In genomic region chr11:123577081-123577598, GRCh38 we compare ENCODE assay signal across 8 cellular contexts.
DNase-seq lines count a peak whose midpoint lies in the region; ATAC-seq and TF ChIP-seq lines count a peak whose summit lies in the region.

No MANE protein-coding gene starts in this region.

- intact Hi-C loops in mucosa of descending colon (cut with DNase I, micrococcal nuclease), result loop anchor here in 1 of 2 donors (2.0 kb wide), 1 partner anchor 68 kb away; no protein-coding TSS in a partner anchor

- no peaks in the 10 kb centered on the region for H3K27me3 ChIP-seq in endodermal cell (ENCODE audit: control insufficient read depth, insufficient read depth, low read length, poor library complexity, severe bottlenecking)

- peak; percentile 6 for DNase-seq in NCI-H510A treated with DMSO at 0.1 percent for 48 hours (lab: John Stamatoyannopoulos, UW)
- no peak for DNase-seq in NCI-H510A (lab: John Stamatoyannopoulos, UW)
- DNase-seq in NCI-H69 (lab: John Stamatoyannopoulos, UW), result peak; percentile 81
- peak; percentile 55 for DNase-seq in activated T-cell treated with anti-CD3 and anti-CD28 coated beads for 1 hour (ENCODE audit: low read depth)
- peak; percentile 94 for DNase-seq in endodermal cell
- peak in 2 of 3 donors; percentile 80 to 81 for DNase-seq in mucosa of descending colon
- peak; percentile 47 for DNase-seq in stimulated activated CD8-positive, alpha-beta memory T cell treated with anti-CD3 and anti-CD28 coated beads, Interleukin-7, amount 100 ng/mL, for 24 hours (ENCODE audit: low read depth)

- TF ChIP-seq CTCF in endodermal cell (conservative IDR thresholded peaks at IDR 0.05), result peak; percentile 95
- TF ChIP-seq CTCF in mucosa of descending colon (IDR thresholded peaks at IDR 0.05), result peak; percentile 75

- H3K9ac ChIP-seq in endodermal cell (ENCODE audit: extremely low read depth, low read length, poor library complexity, severe bottlenecking), result no peak overlapping the region

- H3K36me3 ChIP-seq in endodermal cell (ENCODE audit: control insufficient read depth, insufficient read depth, low read length) (peaks cover 26% of the 10 kb centered on the region), mucosa of descending colon (ENCODE audit: low read depth) (no peaks in the 10 kb centered on the region)

- no peak overlapping the region for H3K27ac Mint-ChIP-seq in endodermal cell

- ATAC-seq in HG02885 (IDR thresholded peaks at IDR 0.05; ENCODE audit: poor library complexity, unreplicated experiment), result peak; percentile 69
- peak; percentile 68 for ATAC-seq in mucosa of descending colon

- H3K4me3 ChIP-seq in endodermal cell (ENCODE audit: low read length), result no peak overlapping the region
- no peak overlapping the region for H3K4me3 ChIP-seq in mucosa of descending colon

- H3K27me3 Mint-ChIP-seq in endodermal cell (ENCODE audit: insufficient read depth), result peaks cover 14% of the 10 kb centered on the region

- no peak overlapping the region for H3K4me3 Mint-ChIP-seq in endodermal cell

- 66 to 71% methylated on average over 24 to 37 of the region's 37 CpGs for WGBS in endodermal cell (ENCODE audit: insufficient coverage in 1 of 2, insufficient read length in 1 of 2), 2 experiments

- no peaks in the 10 kb centered on the region for H3K9me3 ChIP-seq in endodermal cell (ENCODE audit: control insufficient read depth, low read length)
- H3K9me3 ChIP-seq in mucosa of descending colon, result no peaks in the 10 kb centered on the region

- H3K27ac ChIP-seq in endodermal cell (ENCODE audit: low read depth, low read length), result no peak overlapping the region

- peaks cover 3% of the 10 kb centered on the region for H3K36me3 Mint-ChIP-seq in endodermal cell (ENCODE audit: low read depth)

- H3K4me1 Mint-ChIP-seq in endodermal cell, result peaks cover 12% of the 10 kb centered on the region

- H3K9me3 Mint-ChIP-seq in endodermal cell, result no peaks in the 10 kb centered on the region

- H3K4me1 ChIP-seq in endodermal cell (ENCODE audit: control insufficient read depth, insufficient read depth, low read length) (no peaks in the 10 kb centered on the region), mucosa of descending colon (ENCODE audit: low read depth) (no peaks in the 10 kb centered on the region)
